Comparison of ENCODE assay signal across 21 cellular contexts in the genomic region with DNA sequence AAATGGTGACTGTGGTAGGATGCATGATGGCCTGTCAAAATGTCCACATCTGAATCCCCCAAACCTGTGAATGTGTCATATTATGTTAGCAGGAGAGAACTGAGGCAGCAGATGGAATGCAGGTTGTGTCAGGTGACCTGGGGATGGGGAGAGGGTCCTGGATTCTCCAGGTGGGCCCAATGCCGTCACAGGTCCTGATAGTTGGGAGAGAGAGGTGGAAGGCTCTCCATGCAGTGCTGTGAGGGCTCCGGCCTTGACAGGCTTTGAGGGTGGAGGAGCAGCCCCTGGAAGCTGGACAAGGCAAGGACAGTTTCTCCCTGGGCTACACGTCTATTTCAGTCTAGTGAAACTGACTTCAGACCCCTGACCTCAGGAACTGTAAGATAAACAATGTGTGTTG.
"Had no signal": no experiment of that assay in that cellular context is flagged by ENCODE, and none has a peak within 500 bp of the region (broad histone marks: within the 10 kb centered on the region; RNA-seq: fewer than 3 reads in every experiment).

No MANE protein-coding gene starts in this region.

- H3K27me3 ChIP-seq: SJCRH30 had no signal

- ATAC-seq: SK-N-SH treated with all-trans-retinoic acid at 6 μM for 48 hours had no signal

- H3K36me3 ChIP-seq: SJCRH30 had no signal

- DNase-seq: KBM-7, MV-4-11, NCI-H1048, NCI-H1105, NCI-H1417 treated with DMSO at 0.1 percent for 48 hours, NCI-H146, NCI-H1694 treated with DMSO at 0.1 percent for 48 hours, NCI-H1930, NCI-H2081, NCI-H2107, NCI-H2227 treated with DMSO at 0.1 percent for 48 hours, NCI-H446, NCI-H510A, NCI-H524 treated with DMSO at 0.1 percent for 48 hours, NCI-H69, NCI-H774, SHP77 treated with DMSO at 0.1 percent for 48 hours, SJCRH30 had no signal

- H3K9me3 ChIP-seq: SJCRH30 had no signal

- H3K4me1 ChIP-seq: SJCRH30 had no signal

- H3K4me3 ChIP-seq: SJCRH30 had no signal

- H3K27ac ChIP-seq: HL-60, RWPE1, SJCRH30 had no signal
